40 cellular contexts compared by ENCODE assay signal in the genomic region with DNA sequence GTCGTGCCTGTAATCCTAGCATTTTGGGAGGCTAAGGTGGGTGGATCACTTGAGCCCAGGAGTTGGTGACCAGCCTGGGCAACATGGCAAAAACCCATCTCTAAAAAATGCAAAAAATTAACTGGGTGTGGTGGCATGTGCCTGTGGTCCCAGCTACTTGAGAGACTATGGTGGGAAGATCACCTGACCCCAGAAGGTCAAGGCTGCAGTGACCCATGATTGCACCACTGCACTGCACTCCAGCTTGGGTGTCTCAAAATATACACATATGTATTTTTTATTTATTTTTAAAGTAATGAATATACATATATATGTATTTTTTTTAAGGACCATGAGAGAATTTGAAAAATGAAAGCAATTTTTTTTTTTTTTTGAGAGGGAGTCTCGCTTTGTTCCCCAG. TPM values are rescaled to one million over a fixed set of nuclear protein-coding genes. Genes with fewer than 3 reads are reported as not detected.
"Had no signal": no experiment of that assay in that cellular context is flagged by ENCODE, and none has a peak within 500 bp of the region (broad histone marks: within the 10 kb centered on the region; RNA-seq: fewer than 3 reads in every experiment).

No MANE protein-coding gene starts in this region.

- H3K36me3 ChIP-seq: adrenal gland, ascending aorta, brain microvascular endothelial cell, breast epithelium, cardiac muscle cell had no signal

- ATAC-seq: activated naive CD4-positive, alpha-beta T cell treated with anti-CD3 and anti-CD28 coated beads, Interleukin-2, amount 50 U/mL, for 72 hours; activated naive CD8-positive, alpha-beta T cell treated with anti-CD3 and anti-CD28 coated beads, Interleukin-2, amount 50 U/mL, for 24 hours; activated T-cell treated with anti-CD3 and anti-CD28 coated beads, Interleukin-2, amount 50 U/mL, for 4 hours; activated T-cell treated with anti-CD3 and anti-CD28 coated beads, Interleukin-2, amount 50 U/mL, for 72 hours; activated T-helper 17 cell treated with anti-CD3 and anti-CD28 coated beads, Interleukin-2, amount 50 U/mL, for 72 hours; body of pancreas had no signal

- H3K27me3 ChIP-seq: adrenal gland, ascending aorta, body of pancreas, brain microvascular endothelial cell, breast epithelium, cardiac muscle cell had no signal

- DNase-seq: activated effector memory CD4-positive, alpha-beta T cell treated with anti-CD3 and anti-CD28 coated beads, Interleukin-2, amount 50 U/mL, for 16 hours; activated effector memory CD4-positive, alpha-beta T cell treated with Interleukin-2 at 50 U/mL for 16 hours; activated gamma-delta T cell; activated gamma-delta T cell treated with Interleukin-2 at 50 U/mL for 16 hours; activated naive CD4-positive, alpha-beta T cell; activated naive CD4-positive, alpha-beta T cell treated with anti-CD3 and anti-CD28 coated beads for 36 hours; activated naive CD4-positive, alpha-beta T cell treated with anti-CD3 and anti-CD28 coated beads, Interleukin-2, amount 10 ng/mL, durations not matched to agents 7 days and 5 days; activated naive CD4-positive, alpha-beta T cell treated with anti-CD3 and anti-CD28 coated beads, Interleukin-2, amount 50 U/mL, for 16 hours; activated naive CD4-positive, alpha-beta T cell treated with Interleukin-2 at 50 U/mL for 16 hours; activated naive CD8-positive, alpha-beta T cell treated with anti-CD3 and anti-CD28 coated beads for 36 hours; activated naive CD8-positive, alpha-beta T cell treated with anti-CD3 and anti-CD28 coated beads, Interleukin-2, amount 10 ng/mL, durations not matched to agents 7 days and 5 days; activated naive CD8-positive, alpha-beta T cell treated with anti-CD3 and anti-CD28 coated beads, Interleukin-2, amount 50 U/mL, for 24 hours; activated T-cell treated with anti-CD3 and anti-CD28 coated beads for 4 hours; activated T-cell treated with anti-CD3 and anti-CD28 coated beads, Interleukin-2, amount 50 U/mL, for 1 hour; activated T-cell treated with anti-CD3 and anti-CD28 coated beads, Interleukin-2, amount 50 U/mL, for 24 hours; activated T-cell treated with anti-CD3 and anti-CD28 coated beads, Interleukin-2, amount 50 U/mL, for 4 hours; activated T-cell treated with anti-CD3 and anti-CD28 coated beads, Interleukin-2, amount 50 U/mL, for 48 hours; activated T-cell treated with anti-CD3 and anti-CD28 coated beads, Interleukin-2, amount 50 U/mL, for 72 hours; amniotic stem cell; amygdala; anterior cingulate cortex; body of pancreas; brain microvascular endothelial cell; caudate nucleus; central memory CD4-positive, alpha-beta T cell; cerebellar nuclear complex had no signal

- H3K4me1 ChIP-seq: ascending aorta, body of pancreas, breast epithelium had no signal

- H3K27ac ChIP-seq: adrenal gland, ascending aorta, body of pancreas, brain microvascular endothelial cell, breast epithelium, cardiac muscle cell had no signal

- H3K9me3 ChIP-seq: adrenal gland, ascending aorta, body of pancreas, breast epithelium had no signal

- H3K4me3 ChIP-seq: adrenal gland, ascending aorta, body of pancreas, breast epithelium, cardiac muscle cell had no signal

- FAIRE-seq: astrocyte, bronchial epithelial cell had no signal

RNA-seq across cellular contexts. Expression of gene CRYBA1, which starts 52.4 kb away (rescaled TPM):
- total RNA-seq: activated naive CD4-positive, alpha-beta T cell treated with anti-CD3 and anti-CD28 coated beads for 36 hours; activated naive CD4-positive, alpha-beta T cell treated with anti-CD3 and anti-CD28 coated beads, Interleukin-2, amount 50 U/mL, for 72 hours; activated naive CD8-positive, alpha-beta T cell treated with anti-CD3 and anti-CD28 coated beads for 36 hours; activated naive CD8-positive, alpha-beta T cell treated with anti-CD3 and anti-CD28 coated beads, Interleukin-2, amount 10 ng/mL, durations not matched to agents 7 days and 5 days; activated T-cell treated with anti-CD3 and anti-CD28 coated beads, Interleukin-2, amount 50 U/mL, for 4 hours; activated T-cell treated with anti-CD3 and anti-CD28 coated beads, Interleukin-2, amount 50 U/mL, for 72 hours; activated T-helper 1 cell treated with anti-CD3 and anti-CD28 coated beads, Interleukin-12 subunit alpha, Interleukin-12 subunit beta, Interleukin-2, Interleukin-4 antibody, amounts not matched to agents 30 ng/mL and 10 ng/mL and 1 ng/mL, durations not matched to agents 14 hours and 24 hours and 36 hours; activated T-helper 17 cell treated with anti-CD3 and anti-CD28 coated beads, Interleukin-2, amount 50 U/mL, for 72 hours; activated T-helper 2 cell treated with anti-CD3 and anti-CD28 coated beads, Interferon-gamma antibody, Interleukin-2, Interleukin-4, amounts not matched to agents 10 μg/mL and 5 μg/mL and 100 μg/mL, durations not matched to agents 14 hours and 24 hours and 36 hours; adrenal gland; aorta; ascending aorta; astrocyte; body of pancreas; breast epithelium; bronchial epithelial cell; cardiac muscle cell; cardiac septum; cerebellum had no signal
- polyA plus RNA-seq: adipose tissue, adrenal gland, aorta, cardiac muscle cell had no signal
